ENCODE assay signal across 18 cellular contexts in the genomic region with DNA sequence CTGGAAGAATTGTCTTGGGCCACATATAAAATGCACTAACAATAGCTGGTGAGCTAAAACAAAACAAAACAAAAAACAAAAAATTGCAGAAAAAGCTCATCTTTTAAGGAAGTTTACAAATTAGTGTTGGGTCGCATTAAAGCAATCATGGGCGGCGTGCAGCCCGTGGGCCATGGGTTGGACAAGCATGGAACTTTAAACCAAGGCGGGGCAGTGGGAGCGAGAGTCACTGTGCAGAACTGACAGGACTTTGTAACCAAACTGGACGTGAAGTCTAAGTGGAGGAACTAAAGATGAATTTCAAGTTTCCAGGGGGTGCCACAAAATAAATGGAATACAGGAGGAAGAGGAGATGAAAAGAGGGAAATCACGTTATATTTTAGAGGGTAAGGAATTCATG.
"Had no signal": no experiment of that assay in that cellular context is flagged by ENCODE, and none has a peak within 500 bp of the region (broad histone marks: within the 10 kb centered on the region; RNA-seq: fewer than 3 reads in every experiment).

No MANE protein-coding gene starts in this region.

- H3K27ac Mint-ChIP-seq: activated CD4-positive, alpha-beta memory T cell treated with anti-CD3 and anti-CD28 coated beads for 36 hours; activated naive CD4-positive, alpha-beta T cell treated with anti-CD3 and anti-CD28 coated beads, Interleukin-2, amount 10 ng/mL, durations not matched to agents 7 days and 5 days; activated naive CD8-positive, alpha-beta T cell treated with anti-CD3 and anti-CD28 coated beads, Interleukin-2, amount 50 U/mL, for 24 hours had no signal

- H3K4me2 ChIP-seq: smooth muscle cell had no signal

- H3K9me3 Mint-ChIP-seq: activated naive CD4-positive, alpha-beta T cell treated with anti-CD3 and anti-CD28 coated beads, Interleukin-2, amount 10 ng/mL, durations not matched to agents 7 days and 5 days; activated naive CD8-positive, alpha-beta T cell treated with anti-CD3 and anti-CD28 coated beads, Interleukin-2, amount 50 U/mL, for 24 hours had no signal

- H3K27ac ChIP-seq: body of pancreas, left lung had no signal

- DNase-seq: activated CD4-positive, alpha-beta memory T cell treated with anti-CD3 and anti-CD28 coated beads for 36 hours; activated CD4-positive, alpha-beta T cell treated with anti-CD3 and anti-CD28 coated beads for 48 hours; activated CD4-positive, CD25-positive, alpha-beta regulatory T cell; activated naive CD4-positive, alpha-beta T cell treated with anti-CD3 and anti-CD28 coated beads, Interleukin-2, amount 10 ng/mL, durations not matched to agents 7 days and 5 days; activated naive CD8-positive, alpha-beta T cell treated with anti-CD3 and anti-CD28 coated beads, Interleukin-2, amount 50 U/mL, for 24 hours; activated T-cell treated with anti-CD3 and anti-CD28 coated beads, Interleukin-2, amount 50 U/mL, for 48 hours; body of pancreas; dermis blood vessel endothelial cell; effector CD8-positive, alpha-beta T cell; erythroblast; foreskin fibroblast; left lung; nucleus accumbens; stimulated activated CD4-positive, alpha-beta T cell treated with anti-CD3 and anti-CD28 coated beads, Interleukin-4, amount 100 ng/mL, for 1 hour; stimulated activated naive CD4-positive, alpha-beta T cell; T1000 had no signal

- H3K27me3 Mint-ChIP-seq: activated CD4-positive, alpha-beta memory T cell treated with anti-CD3 and anti-CD28 coated beads for 36 hours; activated naive CD4-positive, alpha-beta T cell treated with anti-CD3 and anti-CD28 coated beads, Interleukin-2, amount 10 ng/mL, durations not matched to agents 7 days and 5 days; activated naive CD8-positive, alpha-beta T cell treated with anti-CD3 and anti-CD28 coated beads, Interleukin-2, amount 50 U/mL, for 24 hours had no signal

- H3K27me3 ChIP-seq: body of pancreas, left lung had no signal

- H3K4me1 Mint-ChIP-seq: activated naive CD4-positive, alpha-beta T cell treated with anti-CD3 and anti-CD28 coated beads, Interleukin-2, amount 10 ng/mL, durations not matched to agents 7 days and 5 days; activated naive CD8-positive, alpha-beta T cell treated with anti-CD3 and anti-CD28 coated beads, Interleukin-2, amount 50 U/mL, for 24 hours had no signal

- H3K4me3 Mint-ChIP-seq: activated CD4-positive, alpha-beta memory T cell treated with anti-CD3 and anti-CD28 coated beads for 36 hours; activated naive CD4-positive, alpha-beta T cell treated with anti-CD3 and anti-CD28 coated beads, Interleukin-2, amount 10 ng/mL, durations not matched to agents 7 days and 5 days; activated naive CD8-positive, alpha-beta T cell treated with anti-CD3 and anti-CD28 coated beads, Interleukin-2, amount 50 U/mL, for 24 hours had no signal

- H3K9me3 ChIP-seq: body of pancreas, left lung had no signal

- H3K4me3 ChIP-seq: body of pancreas, left lung, smooth muscle cell had no signal

- ATAC-seq: activated naive CD8-positive, alpha-beta T cell treated with anti-CD3 and anti-CD28 coated beads, Interleukin-2, amount 50 U/mL, for 24 hours; body of pancreas; left lung; sciatic nerve had no signal

- H3K4me1 ChIP-seq: body of pancreas, left lung had no signal
